ENCODE assay signal across 1 cellular context in the genomic region with DNA sequence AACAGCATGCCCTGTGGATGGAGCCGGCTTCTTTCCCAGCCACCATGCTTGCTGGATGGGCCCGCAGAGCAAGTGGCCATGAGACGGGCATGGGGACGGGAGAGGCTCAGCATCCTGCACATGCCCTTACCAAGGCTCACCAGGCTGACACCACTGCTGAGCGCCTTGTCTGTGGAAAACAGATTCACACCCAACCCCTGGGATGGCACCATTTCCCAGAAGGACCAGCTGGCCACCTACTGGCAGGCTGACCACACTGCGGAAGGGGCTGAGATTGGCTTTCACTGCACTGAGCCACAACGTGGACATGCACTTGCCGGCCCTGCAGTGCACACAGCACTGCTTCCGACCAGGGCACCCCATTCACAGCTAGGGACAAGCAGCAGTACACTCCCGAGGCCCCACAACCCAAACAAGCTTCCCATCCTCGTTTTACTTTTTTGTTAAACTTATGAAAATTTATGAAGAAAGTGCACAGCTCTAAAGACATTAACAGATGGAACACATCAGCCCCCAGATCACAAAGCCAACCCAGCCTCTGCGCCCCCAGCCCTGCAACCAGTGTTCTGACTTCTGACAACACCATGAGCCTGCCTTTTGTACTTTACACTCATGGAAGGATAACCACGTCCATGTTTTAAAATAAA.
TF ChIP-seq lines count a peak whose summit lies in the region.

No MANE protein-coding gene starts in this region.

TF ChIP-seq in HepG2, 621 proteins besides CTCF, POLR2A, EP300 and RAD21 (continued from another document and continues in another):
- no peak for TF ChIP-seq SP1 (IDR thresholded peaks at IDR 0.05)
- no peak for TF ChIP-seq SP1 (CRISPR knock-in tag; IDR thresholded peaks at IDR 0.05)
- TF ChIP-seq ELF1 (CRISPR knock-in tag; IDR thresholded peaks at IDR 0.05), result peak; percentile 44; the same call in 1 of the 2 replicates
- TF ChIP-seq MAZ (IDR thresholded peaks at IDR 0.05; ENCODE audit: borderline replicate concordance, low read depth, low read length), result 0 out of 2 replicates have a peak, but pooled peaks have one; percentile 31
- no peak for TF ChIP-seq MAZ (CRISPR knock-in tag; IDR thresholded peaks at IDR 0.05; ENCODE audit: low read depth)
- TF ChIP-seq, protein P1, sequence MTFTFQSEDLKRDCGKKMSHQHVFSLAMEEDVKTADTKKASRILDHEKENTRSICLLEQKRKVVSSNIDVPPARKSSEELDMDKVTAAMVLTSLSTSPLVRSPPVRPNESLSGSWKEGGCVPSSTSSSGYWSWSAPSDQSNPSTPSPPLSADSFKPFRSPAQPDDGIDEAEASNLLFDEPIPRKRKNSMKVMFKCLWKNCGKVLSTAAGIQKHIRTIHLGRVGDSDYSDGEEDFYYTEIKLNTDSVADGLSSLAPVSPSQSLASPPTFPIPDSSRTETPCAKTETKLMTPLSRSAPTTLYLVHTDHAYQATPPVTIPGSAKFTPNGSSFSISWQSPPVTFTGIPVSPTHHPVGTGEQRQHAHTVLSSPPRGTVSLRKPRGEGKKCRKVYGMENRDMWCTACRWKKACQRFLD (CRISPR knock-in tag; IDR thresholded peaks at IDR 0.05; ENCODE audit: borderline replicate concordance), result no peak
- no peak for TF ChIP-seq PHF21A (CRISPR knock-in tag; IDR thresholded peaks at IDR 0.05)
- TF ChIP-seq ZNF44 (CRISPR knock-in tag; IDR thresholded peaks at IDR 0.05), result no peak
- TF ChIP-seq ZNF431 (CRISPR knock-in tag; IDR thresholded peaks at IDR 0.05; ENCODE audit: borderline replicate concordance, low read depth), result no peak
- TF ChIP-seq TFAP4 (IDR thresholded peaks at IDR 0.05; ENCODE audit: borderline replicate concordance, low read depth), result no peak
- peak; percentile 36 for TF ChIP-seq GABPB1 (CRISPR knock-in tag; IDR thresholded peaks at IDR 0.05)
- TF ChIP-seq, protein P2, sequence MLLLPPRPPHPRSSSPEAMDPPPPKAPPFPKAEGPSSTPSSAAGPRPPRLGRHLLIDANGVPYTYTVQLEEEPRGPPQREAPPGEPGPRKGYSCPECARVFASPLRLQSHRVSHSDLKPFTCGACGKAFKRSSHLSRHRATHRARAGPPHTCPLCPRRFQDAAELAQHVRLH (CRISPR knock-in tag; IDR thresholded peaks at IDR 0.05; ENCODE audit: borderline replicate concordance, low read depth), result peak; percentile 69; the same call in 1 of the 2 replicates
- no peak for TF ChIP-seq ZNF724P (CRISPR knock-in tag; IDR thresholded peaks at IDR 0.05; ENCODE audit: borderline replicate concordance)
- TF ChIP-seq MXD3 (CRISPR knock-in tag; IDR thresholded peaks at IDR 0.05), result no peak
- no peak for TF ChIP-seq PPARG (CRISPR knock-in tag; conservative IDR thresholded peaks at IDR 0.05)
- TF ChIP-seq PCBP1 (IDR thresholded peaks at IDR 0.05; ENCODE audit: borderline replicate concordance, low read depth, low read length), result no peak
- TF ChIP-seq ZNF691 (CRISPR knock-in tag; IDR thresholded peaks at IDR 0.05; ENCODE audit: borderline replicate concordance, low read depth), result peak; percentile 78; the same call in 1 of the 2 replicates
- TF ChIP-seq CBX2 (IDR thresholded peaks at IDR 0.05; ENCODE audit: low read depth, low read length), result no peak
- TF ChIP-seq CBX2 (CRISPR knock-in tag; IDR thresholded peaks at IDR 0.05; ENCODE audit: low read depth), result no peak
- TF ChIP-seq REL (CRISPR knock-in tag; conservative IDR thresholded peaks at IDR 0.05), result no peak
- TF ChIP-seq ASH2L (IDR thresholded peaks at IDR 0.05; ENCODE audit: insufficient read length, low read depth, low read length), result no peak
- no peak for TF ChIP-seq RARA (CRISPR knock-in tag; IDR thresholded peaks at IDR 0.05)
- no peak for TF ChIP-seq ZBTB44 (CRISPR knock-in tag; IDR thresholded peaks at IDR 0.05)
- no peak for TF ChIP-seq ZKSCAN5 (CRISPR knock-in tag; IDR thresholded peaks at IDR 0.05)
- TF ChIP-seq, protein P3, sequence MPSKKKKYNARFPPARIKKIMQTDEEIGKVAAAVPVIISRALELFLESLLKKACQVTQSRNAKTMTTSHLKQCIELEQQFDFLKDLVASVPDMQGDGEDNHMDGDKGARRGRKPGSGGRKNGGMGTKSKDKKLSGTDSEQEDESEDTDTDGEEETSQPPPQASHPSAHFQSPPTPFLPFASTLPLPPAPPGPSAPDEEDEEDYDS (CRISPR knock-in tag; IDR thresholded peaks at IDR 0.05), result no peak
- TF ChIP-seq ZNF407 (CRISPR knock-in tag; IDR thresholded peaks at IDR 0.05; ENCODE audit: not compliant biosample characterization), result no peak
- TF ChIP-seq EZH2 (conservative IDR thresholded peaks at IDR 0.05; ENCODE audit: low read depth, low read length), result no peak
- TF ChIP-seq ZNF792 (CRISPR knock-in tag; IDR thresholded peaks at IDR 0.05), result no peak
- TF ChIP-seq NR2F1 (CRISPR knock-in tag; IDR thresholded peaks at IDR 0.05), result no peak
- no peak for TF ChIP-seq CENPX (CRISPR knock-in tag; IDR thresholded peaks at IDR 0.05)
- no peak for TF ChIP-seq KAT7 (CRISPR knock-in tag; IDR thresholded peaks at IDR 0.05; ENCODE audit: borderline replicate concordance)
- no peak for TF ChIP-seq NPAS2 (CRISPR knock-in tag; IDR thresholded peaks at IDR 0.05; ENCODE audit: borderline replicate concordance)
- no peak for TF ChIP-seq ZNF569 (CRISPR knock-in tag; IDR thresholded peaks at IDR 0.05; ENCODE audit: borderline replicate concordance)
- 0 out of 2 replicates have a peak, but pooled peaks have one; percentile 21 for TF ChIP-seq NFKB2 (CRISPR knock-in tag; IDR thresholded peaks at IDR 0.05; ENCODE audit: borderline replicate concordance)
- TF ChIP-seq, protein P4, sequence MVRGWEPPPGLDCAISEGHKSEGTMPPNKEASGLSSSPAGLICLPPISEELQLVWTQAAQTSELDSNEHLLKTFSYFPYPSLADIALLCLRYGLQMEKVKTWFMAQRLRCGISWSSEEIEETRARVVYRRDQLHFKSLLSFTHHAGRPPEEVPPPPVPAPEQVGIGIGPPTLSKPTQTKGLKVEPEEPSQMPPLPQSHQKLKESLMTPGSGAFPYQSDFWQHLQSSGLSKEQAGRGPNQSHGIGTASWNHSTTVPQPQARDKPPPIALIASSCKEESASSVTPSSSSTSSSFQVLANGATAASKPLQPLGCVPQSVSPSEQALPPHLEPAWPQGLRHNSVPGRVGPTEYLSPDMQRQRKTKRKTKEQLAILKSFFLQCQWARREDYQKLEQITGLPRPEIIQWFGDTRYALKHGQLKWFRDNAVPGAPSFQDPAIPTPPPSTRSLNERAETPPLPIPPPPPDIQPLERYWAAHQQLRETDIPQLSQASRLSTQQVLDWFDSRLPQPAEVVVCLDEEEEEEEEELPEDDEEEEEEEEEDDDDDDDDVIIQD (CRISPR knock-in tag; IDR thresholded peaks at IDR 0.05; ENCODE audit: low read depth), result no peak
- no peak for TF ChIP-seq SKI (IDR thresholded peaks at IDR 0.05; ENCODE audit: partially characterized antibody)
- no peak for TF ChIP-seq POLR2AphosphoS2 (IDR thresholded peaks at IDR 0.05; ENCODE audit: low read depth, low read length)
- TF ChIP-seq ZNF432 (CRISPR knock-in tag; IDR thresholded peaks at IDR 0.05; ENCODE audit: borderline replicate concordance), result no peak
- no peak for TF ChIP-seq IKZF1 (IDR thresholded peaks at IDR 0.05)
- TF ChIP-seq ZNF512B (CRISPR knock-in tag; IDR thresholded peaks at IDR 0.05; ENCODE audit: borderline replicate concordance), result 0 out of 2 replicates have a peak, but pooled peaks have one; percentile 32
